In the genomic region with DNA sequence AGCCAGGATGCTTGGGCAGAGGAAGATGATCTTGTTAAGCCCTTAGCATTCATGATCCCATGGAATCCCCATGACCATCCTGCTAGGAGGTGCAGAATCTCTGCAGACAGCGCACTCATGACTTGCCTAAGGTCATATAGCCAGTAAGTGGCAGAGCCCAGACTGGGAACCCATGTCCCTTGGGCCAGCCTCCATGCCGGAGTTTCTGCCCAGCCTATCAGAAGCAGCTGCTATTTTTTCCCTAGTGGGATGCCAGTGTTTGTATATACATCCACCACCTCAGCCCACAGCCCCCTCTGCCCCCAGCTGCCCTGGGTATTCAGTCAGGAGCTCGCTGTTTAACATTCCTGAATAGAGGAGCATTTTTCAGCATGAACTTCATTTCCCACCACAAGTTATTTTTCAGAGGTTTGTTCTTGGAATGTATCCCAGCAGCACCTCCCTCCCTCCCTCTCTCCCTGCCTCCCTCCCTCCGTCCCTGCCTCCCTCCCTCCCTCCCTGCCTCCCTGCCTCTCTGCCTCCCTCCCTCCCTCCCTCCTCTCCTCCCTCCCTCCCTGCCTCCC, we compare ENCODE assay signal across 8 cellular contexts. TPM values are rescaled to one million over a fixed set of nuclear protein-coding genes. Genes with fewer than 3 reads are reported as not detected.
DNase-seq lines count a peak whose midpoint lies in the region; ATAC-seq and TF ChIP-seq lines count a peak whose summit lies in the region.

No MANE protein-coding gene starts in this region.

- H3K27ac ChIP-seq in A673 (ENCODE audit: low read depth, low read length, poor library complexity, severe bottlenecking) (peak overlapping the region; percentile 77), HUES64 (ENCODE audit: low read depth, low read length) (peak overlapping the region; percentile 5; the same call in 1 of the 2 replicates), mucosa of rectum (ENCODE audit: low read depth in 2 of 2, low read length in 2 of 2) (peak overlapping the region; percentile 87 to 88)

- POLR2A ChIA-PET in A673 (lab: Charles Lee; ENCODE audit: low non-redundant PET) = no interaction called here

- intact Hi-C loops in A673 (cut with micrococcal nuclease; ENCODE audit: unreplicated experiment) = no loop called here

- H3K27me3 ChIP-seq in A673 (replicated peaks; ENCODE audit: insufficient read depth, low read depth, low read length, poor library complexity) (no peaks in the 10 kb centered on the region), HUES64 (ENCODE audit: insufficient read depth, low read length) (no peaks in the 10 kb centered on the region), mucosa of rectum (ENCODE audit: control insufficient read depth in 2 of 2, insufficient read depth in 2 of 2, low read length in 2 of 2) (no peaks in the 10 kb centered on the region)

- peaks cover 40% of the 10 kb centered on the region for H3K4me1 Mint-ChIP-seq in chondrocyte (ENCODE audit: low read depth)

- CTCF ChIA-PET in A673 (lab: Charles Lee) = interaction anchor here (0.7 to 1.4 kb wide), 3 partner anchors 9 to 258 kb away, joined by 4 to 11 read pairs (median 4); no protein-coding TSS in a partner anchor

- DNase-seq in A673 (ENCODE audit: low spot score) (peak; percentile 56), chondrocyte (ENCODE audit: low spot score) (no peak)
- DNase-seq in stimulated activated CD4-positive, alpha-beta T cell treated with anti-CD3 and anti-CD28 coated beads, Interleukin-4, amount 100 ng/mL, for 1 hour = no peak

- WGBS in HUES64 = 83% methylated on average over 3 of the region's 4 CpGs

- ATAC-seq in GM19463 (IDR thresholded peaks at IDR 0.05; ENCODE audit: unreplicated experiment) (no peak), HG03045 (IDR thresholded peaks at IDR 0.05; ENCODE audit: unreplicated experiment) (no peak), GM18858 (IDR thresholded peaks at IDR 0.05; ENCODE audit: unreplicated experiment) (no peak)

- H3K27me3 Mint-ChIP-seq in chondrocyte (ENCODE audit: low read depth) = no peaks in the 10 kb centered on the region

- no peak overlapping the region for H3K4me3 Mint-ChIP-seq in chondrocyte (ENCODE audit: unreplicated experiment)

- H3K36me3 ChIP-seq in A673 (ENCODE audit: insufficient read depth, low read length, poor library complexity, severe bottlenecking) = no peaks in the 10 kb centered on the region
- H3K36me3 ChIP-seq in HUES64 (ENCODE audit: insufficient read depth, low read length) = peaks cover 6% of the 10 kb centered on the region; the same call in 1 of the 2 replicates
- peaks cover 2 to 4% of the 10 kb centered on the region in 2 donors for H3K36me3 ChIP-seq in mucosa of rectum (ENCODE audit: control insufficient read depth in 2 of 2, insufficient read depth in 2 of 2, low read length in 2 of 2)

- no peak for TF ChIP-seq CTCF in A673 (conservative IDR thresholded peaks at IDR 0.05; ENCODE audit: low read depth, low read length)
- no peak for TF ChIP-seq CTCF in chondrocyte (IDR thresholded peaks at IDR 0.05)

- no peaks in the 10 kb centered on the region for H3K9me3 Mint-ChIP-seq in chondrocyte (ENCODE audit: low read depth)

- H3K9me3 ChIP-seq in A673 (ENCODE audit: low read depth, low read length, poor library complexity, severe bottlenecking) (no peaks in the 10 kb centered on the region), HUES64 (ENCODE audit: insufficient read depth, low read depth, low read length) (no peaks in the 10 kb centered on the region), mucosa of rectum (ENCODE audit: control insufficient read depth in 2 of 2, low read length in 2 of 2) (no peaks in the 10 kb centered on the region)

- H3K9ac ChIP-seq in HUES64 (ENCODE audit: low read depth, low read length) = no peak overlapping the region
- peak overlapping the region in 1 of 2 donors; percentile 42 for H3K9ac ChIP-seq in mucosa of rectum (ENCODE audit: low read depth in 1 of 2, low read length in 2 of 2)

- H3K36me3 Mint-ChIP-seq in chondrocyte (ENCODE audit: low read depth) = no peaks in the 10 kb centered on the region

- H3K27ac Mint-ChIP-seq in chondrocyte (ENCODE audit: unreplicated experiment) = peak overlapping the region; percentile 84

- BruUV-seq in A673 (replicated peaks; lab: Mats Ljungman, UMichigan) = no TSS peak

- H3K4me3 ChIP-seq in A673 (ENCODE audit: low read depth, low read length, poor library complexity, severe bottlenecking) = no peak overlapping the region
- H3K4me3 ChIP-seq in HUES64 (ENCODE audit: low read length) = no peak overlapping the region
- peak overlapping the region in 1 of 2 donors; percentile 24 for H3K4me3 ChIP-seq in mucosa of rectum (ENCODE audit: low read length in 2 of 2)

- H3K4me1 ChIP-seq in A673 (ENCODE audit: insufficient read depth, low read length, poor library complexity, severe bottlenecking) (peaks cover 23% of the 10 kb centered on the region), HUES64 (ENCODE audit: insufficient read depth, low read length) (peaks cover 20% of the 10 kb centered on the region), mucosa of rectum (ENCODE audit: control insufficient read depth in 2 of 2, insufficient read depth in 2 of 2, low read length in 2 of 2) (peaks cover 37 to 47% of the 10 kb centered on the region in 2 donors)

RNA-seq across cellular contexts. Expression of a gene that starts 34.4 kb away (rescaled TPM):
- total RNA-seq in A673 (2021) (0.94 and 1.3 TPM in 2 replicates), chondrocyte (0.34 to 1.00 TPM (median 0.65 TPM) in 3 replicates)
- polyA plus RNA-seq in HUES64 (2013, experiment 1 of 2) = 1.3 TPM
- 1.2 TPM for polyA plus RNA-seq in HUES64 (2013, experiment 2 of 2)

Comparison
In these comparisons a context has a peak if more than half of its experiments do, and no peak if none do; other contexts are left out.
1. H3K27ac ChIP-seq: peak in every context shown above with its lines; median percentile 88 in mucosa of rectum; 77 in A673; 5 in HUES64.